18 cellular contexts compared by ENCODE assay signal in genomic region chr16:70588565-70588964, GRCh38.
DNase-seq lines count a peak whose midpoint lies in the region; ATAC-seq, FAIRE-seq and TF ChIP-seq lines count a peak whose summit lies in the region.
"Had no signal": no experiment of that assay in that cellular context is flagged by ENCODE, and none has a peak within 500 bp of the region (broad histone marks: within the 10 kb centered on the region; RNA-seq: fewer than 3 reads in every experiment).

No MANE protein-coding gene starts in this region.

- H3K36me3 Mint-ChIP-seq in stimulated activated memory B cell treated with anti-CD40 and anti-IgM and Interleukin-4, amounts not matched to agents 10 μg/mL and 1 μg/mL and 100 μg/mL, for 72 hours: no peaks in the 10 kb centered on the region
- H3K36me3 Mint-ChIP-seq: T-cell had no signal

- H3K4me3 ChIP-seq in muscle layer of colon (ENCODE audit: low read depth in 1 of 2, low read length in 2 of 2): no peak overlapping the region
- H3K4me3 ChIP-seq: hepatocyte, mucosa of descending colon, ovary, skin epidermis had no signal

- H3K36me3 ChIP-seq in muscle layer of colon (ENCODE audit: insufficient read depth, low read length): no peaks in the 10 kb centered on the region
- H3K36me3 ChIP-seq: ovary had no signal

- no peaks in the 10 kb centered on the region for H3K4me1 Mint-ChIP-seq in stimulated activated memory B cell treated with anti-CD40 and anti-IgM and Interleukin-4, amounts not matched to agents 10 μg/mL and 1 μg/mL and 100 μg/mL, for 72 hours
- H3K4me1 Mint-ChIP-seq: T-cell had no signal

- no peak for FAIRE-seq in RCC 7860 (lab: Jason Lieb, UNC)

- H3K4me3 Mint-ChIP-seq in stimulated activated memory B cell treated with anti-CD40 and anti-IgM and Interleukin-4, amounts not matched to agents 10 μg/mL and 1 μg/mL and 100 μg/mL, for 72 hours: no peak overlapping the region
- H3K4me3 Mint-ChIP-seq: endodermal cell, T-cell had no signal

- peak; percentile 83 for DNase-seq in amniotic epithelial cell (ENCODE audit: low read depth)
- DNase-seq in epithelial cell of prostate (ENCODE audit: low read depth, low spot score): no peak
- no peak for DNase-seq in RCC 7860 (ENCODE audit: low spot score)
- no peak for DNase-seq in GM13976 (ENCODE audit: low spot score)
- DNase-seq: activated CD4-positive, CD25-positive, alpha-beta regulatory T cell; endodermal cell; KBM-7; NCI-H1105; ovary; stimulated activated naive CD8-positive, alpha-beta T cell treated with anti-CD3 and anti-CD28 coated beads, Interleukin-15, Interleukin-2, amounts not matched to agents 100 U/mL and 50 U/mL, for 24 hours; T-cell had no signal

- TF ChIP-seq CTCF in GM13976 (IDR thresholded peaks at IDR 0.05; ENCODE audit: borderline replicate concordance, control extremely low read depth, extremely low read depth, insufficient read depth, missing control alignments): no peak

- in situ Hi-C loops in GM13976 (cut with MboI; ENCODE audit: low sequenced_read_pairs, unreplicated experiment): no loop called here

- no peaks in the 10 kb centered on the region for H3K9me3 ChIP-seq in muscle layer of colon (ENCODE audit: low read length)
- H3K9me3 ChIP-seq: mucosa of descending colon, ovary had no signal

- H3K27me3 ChIP-seq in muscle layer of colon (ENCODE audit: control insufficient read depth in 1 of 2, insufficient read depth in 2 of 2, low read length in 2 of 2): no peaks in the 10 kb centered on the region
- H3K27me3 ChIP-seq: hepatocyte, ovary had no signal

- H3K9me3 Mint-ChIP-seq in stimulated activated memory B cell treated with anti-CD40 and anti-IgM and Interleukin-4, amounts not matched to agents 10 μg/mL and 1 μg/mL and 100 μg/mL, for 72 hours: no peaks in the 10 kb centered on the region
- H3K9me3 Mint-ChIP-seq: endodermal cell, T-cell had no signal

- H3K4me1 ChIP-seq in muscle layer of colon (ENCODE audit: insufficient read depth, low read length): peaks cover 21% of the 10 kb centered on the region

- H3K27ac Mint-ChIP-seq in stimulated activated memory B cell treated with anti-CD40 and anti-IgM and Interleukin-4, amounts not matched to agents 10 μg/mL and 1 μg/mL and 100 μg/mL, for 72 hours: no peak overlapping the region
- H3K27ac Mint-ChIP-seq: endodermal cell, T-cell had no signal

- peaks cover 19% of the 10 kb centered on the region for H3K27me3 Mint-ChIP-seq in stimulated activated memory B cell treated with anti-CD40 and anti-IgM and Interleukin-4, amounts not matched to agents 10 μg/mL and 1 μg/mL and 100 μg/mL, for 72 hours

- H3K27ac ChIP-seq in epithelial cell of prostate: peak overlapping the region; percentile 5
- H3K27ac ChIP-seq in muscle layer of colon (ENCODE audit: low read depth, low read length): peak overlapping the region; percentile 19
- H3K27ac ChIP-seq: C4-2B, hepatocyte, ovary had no signal

- ATAC-seq in HG02571 (IDR thresholded peaks at IDR 0.05; ENCODE audit: unreplicated experiment): no peak
- ATAC-seq in stimulated activated memory B cell treated with anti-CD40 and anti-IgM and Interleukin-4, amounts not matched to agents 10 μg/mL and 1 μg/mL and 100 μg/mL, for 72 hours: no peak
- ATAC-seq: mucosa of descending colon; stimulated activated naive CD8-positive, alpha-beta T cell treated with anti-CD3 and anti-CD28 coated beads, Interleukin-15, Interleukin-2, amounts not matched to agents 100 U/mL and 50 U/mL, for 24 hours; T-cell had no signal

- no peak overlapping the region for H3K9ac ChIP-seq in muscle layer of colon (ENCODE audit: low read length)
